Comparison of ENCODE assay signal across 1 cellular context in the genomic region with DNA sequence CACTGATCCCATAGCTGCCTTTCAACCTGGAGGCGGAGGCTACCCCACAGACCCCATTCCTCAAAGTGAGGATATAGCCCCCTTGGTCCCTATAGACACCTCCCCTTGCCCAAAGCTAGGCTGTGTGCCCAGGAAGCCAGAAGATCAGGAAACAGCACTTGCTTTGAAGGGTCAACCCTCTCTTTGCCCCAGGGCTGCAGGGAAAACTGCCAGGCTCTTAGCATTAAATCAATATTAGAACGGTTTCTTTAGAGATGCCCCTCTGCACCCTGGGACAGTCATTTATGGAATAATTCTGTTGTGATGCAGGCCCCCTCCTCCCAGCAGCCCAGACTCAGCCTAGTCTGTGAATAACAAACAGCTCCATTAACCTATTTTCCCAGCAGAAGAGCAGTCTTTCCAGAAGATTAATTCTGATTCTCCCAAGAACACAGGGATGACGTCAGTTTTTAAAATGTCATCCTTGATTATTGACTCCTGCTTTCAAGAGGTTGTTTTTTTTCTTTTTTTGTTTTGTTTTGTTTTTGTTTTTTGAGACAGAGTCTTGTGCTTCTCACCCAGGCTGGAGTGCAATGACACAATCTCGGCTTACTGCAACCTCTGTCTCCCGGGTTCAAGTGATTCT.
TF ChIP-seq lines count a peak whose summit lies in the region.

No MANE protein-coding gene starts in this region.

TF ChIP-seq in HepG2, 621 proteins besides CTCF, POLR2A, EP300 and RAD21:
- TF ChIP-seq CREB1 (IDR thresholded peaks at IDR 0.05) (peak; percentile 70), CREB1 (CRISPR knock-in tag; IDR thresholded peaks at IDR 0.05) (no peak), ATF7 (IDR thresholded peaks at IDR 0.05) (peak; percentile 95), ATF7 (CRISPR knock-in tag; IDR thresholded peaks at IDR 0.05) (no peak), TBL1XR1 (IDR thresholded peaks at IDR 0.05; ENCODE audit: borderline replicate concordance, low read length, partially characterized antibody) (no peak)
